ENCODE assay signal across 19 cellular contexts in the genomic region with DNA sequence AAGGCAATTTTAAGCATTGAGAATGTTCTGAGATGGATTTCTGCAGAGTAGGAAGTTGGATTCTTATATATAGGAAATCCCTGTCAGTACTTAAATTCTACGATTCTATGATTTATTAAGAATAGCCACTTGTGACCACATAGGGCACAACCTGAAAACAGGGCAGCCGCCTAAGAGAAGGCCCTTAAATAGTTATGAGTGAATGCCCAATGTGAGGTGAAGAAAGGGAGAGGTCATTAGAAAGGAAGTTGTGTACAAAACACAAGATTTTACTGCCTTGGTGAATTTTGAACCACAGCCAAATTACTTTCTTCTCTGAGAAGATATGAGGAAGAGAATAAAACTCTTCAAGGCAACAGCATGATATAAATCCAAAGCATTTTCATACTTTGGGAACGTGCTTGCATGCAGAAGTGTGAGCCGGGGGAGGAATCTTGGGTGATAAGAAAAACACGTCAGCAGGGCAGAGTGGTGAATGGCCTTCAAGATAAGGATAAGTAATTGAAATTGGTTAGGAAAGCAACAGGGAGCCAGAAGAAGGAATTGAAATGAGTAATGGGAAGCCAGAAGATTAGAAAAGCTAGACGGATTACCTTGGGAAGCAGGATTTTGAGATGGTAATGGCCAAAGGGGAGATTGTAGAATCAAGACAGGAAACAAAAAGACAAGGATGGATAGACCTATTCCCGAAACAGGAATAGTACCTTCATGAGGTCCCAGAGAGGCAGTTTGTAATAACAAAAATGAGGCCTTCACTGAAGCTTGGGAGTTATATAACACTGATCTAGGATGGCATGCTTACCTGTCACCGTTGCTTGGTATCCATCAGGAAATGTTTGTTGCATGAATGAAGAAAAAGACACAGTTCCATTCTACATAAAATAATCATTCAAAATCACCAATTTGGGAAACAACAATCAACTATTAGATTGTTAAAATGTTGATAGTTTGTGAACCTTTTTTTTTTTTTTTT.
DNase-seq lines count a peak whose midpoint lies in the region; ATAC-seq and TF ChIP-seq lines count a peak whose summit lies in the region.
"Had no signal": no experiment of that assay in that cellular context is flagged by ENCODE, and none has a peak within 500 bp of the region (broad histone marks: within the 10 kb centered on the region; RNA-seq: fewer than 3 reads in every experiment).

No MANE protein-coding gene starts in this region.

- WGBS in endodermal cell (ENCODE audit: insufficient coverage in 1 of 2, insufficient read length in 1 of 2), 2 experiments, result 37 to 57% methylated on average over 4 to 8 of the region's 8 CpGs
- WGBS in mesodermal cell (ENCODE audit: insufficient coverage in 2 of 2), 2 experiments, result 34 to 39% methylated on average over 5 of the region's 8 CpGs

- H3K27me3 ChIP-seq in cardiac muscle cell (no peaks in the 10 kb centered on the region), endodermal cell (ENCODE audit: control insufficient read depth, insufficient read depth, low read length, poor library complexity, severe bottlenecking) (no peaks in the 10 kb centered on the region)
- H3K27me3 ChIP-seq: esophagus muscularis mucosa had no signal

- no peaks in the 10 kb centered on the region for H3K9me3 Mint-ChIP-seq in endodermal cell
- H3K9me3 Mint-ChIP-seq: activated CD4-positive, alpha-beta memory T cell treated with anti-CD3 and anti-CD28 coated beads for 36 hours; CD8-positive, alpha-beta memory T cell; natural killer cell had no signal

- no peak overlapping the region for H3K4me3 ChIP-seq in cardiac muscle cell
- no peak overlapping the region for H3K4me3 ChIP-seq in endodermal cell (ENCODE audit: low read length)
- H3K4me3 ChIP-seq in mesodermal cell (ENCODE audit: extremely low read depth, insufficient read depth, low read length, poor library complexity, severe bottlenecking), result no peak overlapping the region
- H3K4me3 ChIP-seq: A549, esophagus muscularis mucosa, HAP-1, thoracic aorta had no signal

- intact Hi-C loops in cardiac septum (cut with DNase I), result no loop called here

- H3K4me3 Mint-ChIP-seq in endodermal cell, result no peak overlapping the region
- H3K4me3 Mint-ChIP-seq: activated CD4-positive, alpha-beta memory T cell treated with anti-CD3 and anti-CD28 coated beads for 36 hours; CD8-positive, alpha-beta memory T cell; natural killer cell had no signal

- ATAC-seq in GM21447 (IDR thresholded peaks at IDR 0.05; ENCODE audit: unreplicated experiment), result no peak
- ATAC-seq: A549, natural killer cell, Panc1 had no signal

- H3K9ac ChIP-seq in endodermal cell (ENCODE audit: extremely low read depth, low read length, poor library complexity, severe bottlenecking), result peak overlapping the region; percentile 23

- H3K27ac ChIP-seq in cardiac muscle cell (peak overlapping the region; percentile 68), endodermal cell (ENCODE audit: low read depth, low read length) (peak overlapping the region; percentile 4), mesodermal cell (ENCODE audit: low read depth, low read length, severe bottlenecking) (peak overlapping the region; percentile 60)
- H3K27ac ChIP-seq: esophagus muscularis mucosa, thoracic aorta had no signal

- DNase-seq in cardiac muscle cell (ENCODE audit: low read depth in 1 of 2, low spot score in 1 of 2) (peak; percentile 60 to 96), cardiac septum (ENCODE audit: low spot score) (no peak), endodermal cell (peak; percentile 63), NCI-H510A treated with DMSO at 0.1 percent for 48 hours (lab: John Stamatoyannopoulos, UW) (no peak), NCI-H2107 (lab: John Stamatoyannopoulos, UW) (no peak), DMS 273 treated with DMSO at 0.1 percent for 48 hours (lab: John Stamatoyannopoulos, UW) (no peak)
- DNase-seq: activated CD4-positive, alpha-beta memory T cell treated with anti-CD3 and anti-CD28 coated beads for 36 hours; CD8-positive, alpha-beta memory T cell; natural killer cell; NCI-H1092; NCI-H2227 treated with DMSO at 0.1 percent for 48 hours; T-helper 2 cell had no signal

- H3K27me3 Mint-ChIP-seq in endodermal cell (ENCODE audit: insufficient read depth), result no peaks in the 10 kb centered on the region
- H3K27me3 Mint-ChIP-seq: activated CD4-positive, alpha-beta memory T cell treated with anti-CD3 and anti-CD28 coated beads for 36 hours; CD8-positive, alpha-beta memory T cell had no signal

- TF ChIP-seq CTCF in cardiac muscle cell (IDR thresholded peaks at IDR 0.05; ENCODE audit: low read depth, low read length) (no peak), endodermal cell (conservative IDR thresholded peaks at IDR 0.05) (no peak)

- H3K36me3 Mint-ChIP-seq in endodermal cell (ENCODE audit: low read depth), result no peaks in the 10 kb centered on the region
- H3K36me3 Mint-ChIP-seq: activated CD4-positive, alpha-beta memory T cell treated with anti-CD3 and anti-CD28 coated beads for 36 hours; CD8-positive, alpha-beta memory T cell; natural killer cell had no signal

- peaks cover 10% of the 10 kb centered on the region for H3K4me1 ChIP-seq in cardiac muscle cell (ENCODE audit: low read depth)
- peaks cover 10% of the 10 kb centered on the region for H3K4me1 ChIP-seq in endodermal cell (ENCODE audit: control insufficient read depth, insufficient read depth, low read length)
- peaks cover 16% of the 10 kb centered on the region for H3K4me1 ChIP-seq in mesodermal cell (ENCODE audit: control insufficient read depth, insufficient read depth, low read length, poor library complexity, severe bottlenecking)
- H3K4me1 ChIP-seq: HAP-1 had no signal

- H3K9me3 ChIP-seq in cardiac muscle cell (ENCODE audit: low read depth) (no peaks in the 10 kb centered on the region), endodermal cell (ENCODE audit: control insufficient read depth, low read length) (no peaks in the 10 kb centered on the region), mesodermal cell (ENCODE audit: control insufficient read depth, low read length) (no peaks in the 10 kb centered on the region)
- H3K9me3 ChIP-seq: A549, esophagus muscularis mucosa, HAP-1, thoracic aorta had no signal

- peak overlapping the region; percentile 65 for H3K27ac Mint-ChIP-seq in endodermal cell
- H3K27ac Mint-ChIP-seq: activated CD4-positive, alpha-beta memory T cell treated with anti-CD3 and anti-CD28 coated beads for 36 hours; CD8-positive, alpha-beta memory T cell; natural killer cell had no signal

- H3K4me1 Mint-ChIP-seq in endodermal cell, result peaks cover 21% of the 10 kb centered on the region
- H3K4me1 Mint-ChIP-seq: CD8-positive, alpha-beta memory T cell had no signal

- H3K36me3 ChIP-seq in cardiac muscle cell (no peaks in the 10 kb centered on the region), endodermal cell (ENCODE audit: control insufficient read depth, insufficient read depth, low read length) (no peaks in the 10 kb centered on the region), mesodermal cell (ENCODE audit: control insufficient read depth, insufficient read depth, low read length) (no peaks in the 10 kb centered on the region)
- H3K36me3 ChIP-seq: esophagus muscularis mucosa, HAP-1, thoracic aorta had no signal

Comparison
In these comparisons a context has a peak if more than half of its experiments do, and no peak if none do; other contexts are left out.
1. DNase-seq: peak in cardiac muscle cell (2 of 2) and endodermal cell (single experiment); none in cardiac septum (single experiment), NCI-H510A treated with DMSO at 0.1 percent for 48 hours (single experiment), NCI-H2107 (single experiment) and DMS 273 treated with DMSO at 0.1 percent for 48 hours (single experiment).
2. H3K27ac ChIP-seq: peak in every context shown above with its lines; median percentile 68 in cardiac muscle cell; 60 in mesodermal cell; 4 in endodermal cell.